Comparison of ENCODE assay signal across 3 cellular contexts in genomic region chr9:8297047-8297446, GRCh38.
"Had no signal": no experiment of that assay in that cellular context is flagged by ENCODE, and none has a peak within 500 bp of the region (broad histone marks: within the 10 kb centered on the region; RNA-seq: fewer than 3 reads in every experiment).

No MANE protein-coding gene starts in this region.

- DNase-seq: GDM1, GF-D8 had no signal

- ATAC-seq: GM12878 had no signal
